12 cellular contexts compared by ENCODE assay signal in genomic region chr10:102635377-102635776, GRCh38. TPM values are rescaled to one million over a fixed set of nuclear protein-coding genes. Genes with fewer than 3 reads are reported as not detected.
DNase-seq lines count a peak whose midpoint lies in the region; ATAC-seq and TF ChIP-seq lines count a peak whose summit lies in the region.
"Had no signal": no experiment of that assay in that cellular context is flagged by ENCODE, and none has a peak within 500 bp of the region (broad histone marks: within the 10 kb centered on the region; RNA-seq: fewer than 3 reads in every experiment).

No MANE protein-coding gene starts in this region.

- no peak for TF ChIP-seq CTCF in CD4-positive, alpha-beta T cell (IDR thresholded peaks at IDR 0.05)
- no peak for TF ChIP-seq CTCF in GM10266 (IDR thresholded peaks at IDR 0.05; ENCODE audit: control insufficient read depth, insufficient read depth, low read depth, missing control alignments)

- no CpG with 5 or more reads among the region's 4 CpGs for WGBS in mesodermal cell (ENCODE audit: insufficient coverage in 2 of 2), 2 experiments

- H3K36me3 ChIP-seq in KOPT-K1 (ENCODE audit: insufficient read depth, low read length) (peaks cover 10% of the 10 kb centered on the region), mesodermal cell (ENCODE audit: control insufficient read depth, insufficient read depth, low read length) (peaks cover 14% of the 10 kb centered on the region)
- H3K36me3 ChIP-seq: right lobe of liver had no signal

- CTCF ChIA-PET in CD4-positive, alpha-beta T cell (lab: Charles Lee): interaction anchor here (1.6 kb wide), 1 partner anchor 625 kb away, joined by 3 read pairs; no protein-coding TSS in a partner anchor
- CTCF ChIA-PET in activated CD4-positive, alpha-beta memory T cell treated with anti-CD3 and anti-CD28 coated beads, Interleukin-2, amount 10 ng/mL, durations not matched to agents 7 days and 5 days (lab: Charles Lee): interaction anchor here (1.2 to 1.4 kb wide), 3 partner anchors 9 to 51 kb away, joined by 4 to 7 read pairs (median 6); partner anchors contain the start of gene TRIM8

- peaks cover 53% of the 10 kb centered on the region for H3K4me1 ChIP-seq in mesodermal cell (ENCODE audit: control insufficient read depth, insufficient read depth, low read length, poor library complexity, severe bottlenecking)

- peak overlapping the region; percentile 51 for H3K27ac Mint-ChIP-seq in CD4-positive, alpha-beta T cell
- peak overlapping the region; percentile 59 for H3K27ac Mint-ChIP-seq in activated CD4-positive, alpha-beta memory T cell treated with anti-CD3 and anti-CD28 coated beads, Interleukin-2, amount 10 ng/mL, durations not matched to agents 7 days and 5 days

- no peak for TF ChIP-seq POLR2A in GM18505 (IDR thresholded peaks at IDR 0.05; ENCODE audit: borderline replicate concordance, extremely low read depth, insufficient read depth, insufficient read length)

- H3K27me3 Mint-ChIP-seq in CD4-positive, alpha-beta T cell: no peaks in the 10 kb centered on the region
- H3K27me3 Mint-ChIP-seq in activated CD4-positive, alpha-beta memory T cell treated with anti-CD3 and anti-CD28 coated beads, Interleukin-2, amount 10 ng/mL, durations not matched to agents 7 days and 5 days: peaks cover 4% of the 10 kb centered on the region

- peaks cover 49% of the 10 kb centered on the region for H3K4me1 Mint-ChIP-seq in CD4-positive, alpha-beta T cell (ENCODE audit: low read depth)
- peaks cover 52% of the 10 kb centered on the region for H3K4me1 Mint-ChIP-seq in activated CD4-positive, alpha-beta memory T cell treated with anti-CD3 and anti-CD28 coated beads, Interleukin-2, amount 10 ng/mL, durations not matched to agents 7 days and 5 days

- H3K27me3 ChIP-seq in CD4-positive, alpha-beta T cell (ENCODE audit: control insufficient read depth, insufficient read depth, low read length): no peaks in the 10 kb centered on the region
- H3K27me3 ChIP-seq: right lobe of liver had no signal

- peaks cover 6% of the 10 kb centered on the region for H3K36me3 Mint-ChIP-seq in CD4-positive, alpha-beta T cell (ENCODE audit: low read depth)
- peaks cover 3% of the 10 kb centered on the region for H3K36me3 Mint-ChIP-seq in activated CD4-positive, alpha-beta memory T cell treated with anti-CD3 and anti-CD28 coated beads, Interleukin-2, amount 10 ng/mL, durations not matched to agents 7 days and 5 days (ENCODE audit: low read depth)

- no peak overlapping the region for H3K4me3 ChIP-seq in mesodermal cell (ENCODE audit: extremely low read depth, insufficient read depth, low read length, poor library complexity, severe bottlenecking)
- H3K4me3 ChIP-seq: right lobe of liver had no signal

- peak; percentile 79 for ATAC-seq in CD4-positive, alpha-beta T cell (ENCODE audit: poor library complexity)
- ATAC-seq in GM21390 (IDR thresholded peaks at IDR 0.05; ENCODE audit: unreplicated experiment): no peak
- no peak for ATAC-seq in GM18505 (IDR thresholded peaks at IDR 0.05; ENCODE audit: unreplicated experiment)

- intact Hi-C loops in CD4-positive, alpha-beta T cell (cut with DNase I, micrococcal nuclease): no loop called here

- DNase-seq in CD4-positive, alpha-beta T cell: no peak
- no peak for DNase-seq in activated CD4-positive, alpha-beta memory T cell treated with anti-CD3 and anti-CD28 coated beads, Interleukin-2, amount 10 ng/mL, durations not matched to agents 7 days and 5 days
- DNase-seq in GM10266 (ENCODE audit: extremely low spot score): no peak
- no peak for DNase-seq in cortex of kidney (lab: John Stamatoyannopoulos, UW)
- DNase-seq: H7, islet precursor cell, NCI-H2171 had no signal

- H3K9me3 Mint-ChIP-seq in CD4-positive, alpha-beta T cell: no peaks in the 10 kb centered on the region
- H3K9me3 Mint-ChIP-seq in activated CD4-positive, alpha-beta memory T cell treated with anti-CD3 and anti-CD28 coated beads, Interleukin-2, amount 10 ng/mL, durations not matched to agents 7 days and 5 days: no peaks in the 10 kb centered on the region

- H3K9me3 ChIP-seq in CD4-positive, alpha-beta T cell (ENCODE audit: control insufficient read depth, low read length): no peaks in the 10 kb centered on the region
- H3K9me3 ChIP-seq in KOPT-K1 (ENCODE audit: insufficient read depth, low read length, poor library complexity, severe bottlenecking): no peaks in the 10 kb centered on the region
- no peaks in the 10 kb centered on the region for H3K9me3 ChIP-seq in mesodermal cell (ENCODE audit: control insufficient read depth, low read length)
- H3K9me3 ChIP-seq: right lobe of liver had no signal

- POLR2A ChIA-PET in CD4-positive, alpha-beta T cell (lab: Charles Lee): interaction anchor here (0.7 to 1.6 kb wide), 6 partner anchors 9 to 79 kb away, joined by 3 to 19 read pairs (median 4); partner anchors contain the start of genes ARL3, SFXN2 and TRIM8
- POLR2A ChIA-PET in activated CD4-positive, alpha-beta memory T cell treated with anti-CD3 and anti-CD28 coated beads, Interleukin-2, amount 10 ng/mL, durations not matched to agents 7 days and 5 days (lab: Charles Lee): interaction anchor here (1.1 to 1.7 kb wide), 4 partner anchors 8 to 26 kb away, joined by 3 to 15 read pairs (median 4); partner anchors contain the start of gene TRIM8

- H3K27ac ChIP-seq in CD4-positive, alpha-beta T cell (ENCODE audit: low read depth, low read length): no peak overlapping the region
- H3K27ac ChIP-seq in KOPT-K1 (ENCODE audit: low read depth, low read length, poor library complexity, severe bottlenecking): peak overlapping the region; percentile 33
- H3K27ac ChIP-seq in mesodermal cell (ENCODE audit: low read depth, low read length, severe bottlenecking): peak overlapping the region; percentile 23

- no peak overlapping the region for H3K4me3 Mint-ChIP-seq in CD4-positive, alpha-beta T cell
- H3K4me3 Mint-ChIP-seq in activated CD4-positive, alpha-beta memory T cell treated with anti-CD3 and anti-CD28 coated beads, Interleukin-2, amount 10 ng/mL, durations not matched to agents 7 days and 5 days: no peak overlapping the region

RNA-seq across cellular contexts. Expression of gene TRIM8, which starts 8.9 kb away (rescaled TPM):
- 10 to 100 TPM; 80.9 to 81.6 TPM for total RNA-seq in CD4-positive, alpha-beta T cell
- 10 to 100 TPM; 53.0 to 56.0 TPM for total RNA-seq in activated CD4-positive, alpha-beta memory T cell treated with anti-CD3 and anti-CD28 coated beads, Interleukin-2, amount 10 ng/mL, durations not matched to agents 7 days and 5 days
- 138 TPM for polyA plus RNA-seq in mesodermal cell (2013, experiment 1 of 2)
- 118 TPM for polyA plus RNA-seq in mesodermal cell (2013, experiment 2 of 2)
